19 cellular contexts compared by ENCODE assay signal in the genomic region with DNA sequence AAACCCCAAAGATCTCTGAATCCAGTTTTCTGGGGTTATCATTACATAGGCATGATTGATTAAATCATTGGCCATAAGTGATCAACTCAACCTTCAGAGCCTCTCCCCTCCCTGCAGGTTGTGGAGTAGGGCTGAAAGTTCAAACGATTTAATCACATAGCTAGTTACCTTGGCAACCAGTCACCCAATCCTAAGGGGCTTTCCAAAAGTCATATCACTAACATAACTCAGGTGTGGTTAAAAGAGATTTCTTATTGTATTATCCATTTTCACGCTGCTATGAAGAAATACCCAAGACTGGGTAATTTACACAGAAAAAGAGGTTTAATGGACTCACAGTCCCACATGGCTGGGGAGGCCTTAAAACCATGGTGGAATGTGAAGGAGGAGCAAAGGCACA.
DNase-seq lines count a peak whose midpoint lies in the region; ATAC-seq and TF ChIP-seq lines count a peak whose summit lies in the region.
"Had no signal": no experiment of that assay in that cellular context is flagged by ENCODE, and none has a peak within 500 bp of the region (broad histone marks: within the 10 kb centered on the region; RNA-seq: fewer than 3 reads in every experiment).

No MANE protein-coding gene starts in this region.

- H4K20me1 ChIP-seq in KMS-11 (ENCODE audit: insufficient read depth) = no peaks in the 10 kb centered on the region

- peak; percentile 3 for DNase-seq in DMS53 (lab: John Stamatoyannopoulos, UW)
- DNase-seq in DMS53 treated with DMSO at 0.1 percent for 48 hours (lab: John Stamatoyannopoulos, UW; ENCODE audit: unreplicated experiment) = no peak
- peak; percentile 32 for DNase-seq in GM12865 (ENCODE audit: low read depth)
- no peak for DNase-seq in sigmoid colon
- no peak for DNase-seq in progenitor cell of endocrine pancreas (ENCODE audit: low spot score, unreplicated experiment)
- DNase-seq: 8988T; ACHN; C1 segment of cervical spinal cord; Calu3; CD4-positive, alpha-beta memory T cell; COR-L47; DND-41; GM23248; H9 had no signal

- no peaks in the 10 kb centered on the region for H3K27me3 ChIP-seq in KMS-11 (ENCODE audit: insufficient read depth, low read depth)
- no peaks in the 10 kb centered on the region for H3K27me3 ChIP-seq in sigmoid colon

- H3K9ac ChIP-seq in KMS-11 = no peak overlapping the region
- H3K9ac ChIP-seq: GM23248 had no signal

- TF ChIP-seq CTCF in GM12865 (IDR thresholded peaks at IDR 0.05; ENCODE audit: insufficient read depth, low read depth, low read length, missing control alignments) (no peak), KMS-11 (conservative IDR thresholded peaks at IDR 0.05; ENCODE audit: low read depth, low read length) (no peak), sigmoid colon (IDR thresholded peaks at IDR 0.05) (no peak), progenitor cell of endocrine pancreas (IDR thresholded peaks at IDR 0.05; ENCODE audit: unreplicated experiment) (no peak)

- H3K36me3 Mint-ChIP-seq in progenitor cell of endocrine pancreas (ENCODE audit: insufficient read depth) = no peaks in the 10 kb centered on the region
- H3K36me3 Mint-ChIP-seq: CD4-positive, alpha-beta memory T cell had no signal

- H3K4me1 Mint-ChIP-seq in progenitor cell of endocrine pancreas (ENCODE audit: low read depth) = peaks cover 1% of the 10 kb centered on the region
- H3K4me1 Mint-ChIP-seq: CD4-positive, alpha-beta memory T cell; H9 had no signal

- no peak overlapping the region for H3K4me2 ChIP-seq in KMS-11
- H3K4me2 ChIP-seq: A549 had no signal

- H3K36me3 ChIP-seq in KMS-11 (ENCODE audit: insufficient read depth) = no peaks in the 10 kb centered on the region
- H3K36me3 ChIP-seq in sigmoid colon = no peaks in the 10 kb centered on the region

- no peaks in the 10 kb centered on the region for H3K27me3 Mint-ChIP-seq in progenitor cell of endocrine pancreas
- H3K27me3 Mint-ChIP-seq: CD4-positive, alpha-beta memory T cell had no signal

- intact Hi-C loops in sigmoid colon (cut with DNase I) = no loop called here

- H3K27ac Mint-ChIP-seq in progenitor cell of endocrine pancreas = no peak overlapping the region
- H3K27ac Mint-ChIP-seq: CD4-positive, alpha-beta memory T cell; H9 had no signal

- H3K9me3 Mint-ChIP-seq in progenitor cell of endocrine pancreas (ENCODE audit: low read depth) = no peaks in the 10 kb centered on the region
- H3K9me3 Mint-ChIP-seq: H9 had no signal

- H3K9me3 ChIP-seq in sigmoid colon = no peaks in the 10 kb centered on the region
- H3K9me3 ChIP-seq: A549 had no signal

- H3K4me3 Mint-ChIP-seq in progenitor cell of endocrine pancreas (ENCODE audit: low read depth) = no peak overlapping the region
- H3K4me3 Mint-ChIP-seq: CD4-positive, alpha-beta memory T cell; H9 had no signal

- no peak for TF ChIP-seq EP300 in sigmoid colon (IDR thresholded peaks at IDR 0.05)

- ATAC-seq in GM18868 (IDR thresholded peaks at IDR 0.05; ENCODE audit: unreplicated experiment) (peak; percentile 93), HG02759 (IDR thresholded peaks at IDR 0.05; ENCODE audit: unreplicated experiment) (no peak)
- ATAC-seq: A549, HCT116 had no signal

- peak overlapping the region; percentile 6; the same call in 1 of the 2 replicates for H2AFZ ChIP-seq in KMS-11 (ENCODE audit: low read depth)
- H2AFZ ChIP-seq: GM23248 had no signal

- TF ChIP-seq POLR2A in sigmoid colon (IDR thresholded peaks at IDR 0.05) = no peak

- no peak overlapping the region for H3K4me3 ChIP-seq in GM12865 (ENCODE audit: low read depth, low read length)
- no peak overlapping the region for H3K4me3 ChIP-seq in KMS-11 (IDR thresholded peaks at IDR 0.05; ENCODE audit: insufficient read depth, low read depth, low read length)
- no peak overlapping the region for H3K4me3 ChIP-seq in sigmoid colon
- H3K4me3 ChIP-seq: A549, GM23248 had no signal

- 35 to 73% methylated on average over 2 of the region's 2 CpGs for WGBS in sigmoid colon, 2 donors

- no peak overlapping the region for H3K27ac ChIP-seq in KMS-11
- H3K27ac ChIP-seq in sigmoid colon = no peak overlapping the region
- H3K27ac ChIP-seq: A549, GM23248 had no signal

- H3K4me1 ChIP-seq in KMS-11 (ENCODE audit: low read depth, poor library complexity, severe bottlenecking) = peaks cover 10% of the 10 kb centered on the region
- H3K4me1 ChIP-seq in sigmoid colon = no peaks in the 10 kb centered on the region
- H3K4me1 ChIP-seq: A549 had no signal

- no peaks in the 10 kb centered on the region for H3K79me2 ChIP-seq in KMS-11 (ENCODE audit: insufficient read depth, low read depth)

Comparison
In these comparisons a context has a peak if more than half of its experiments do, and no peak if none do; other contexts are left out.
1. DNase-seq: peak in DMS53 (single experiment) and GM12865 (single experiment); none in DMS53 treated with DMSO at 0.1 percent for 48 hours (single experiment), sigmoid colon (single experiment) and progenitor cell of endocrine pancreas (single experiment).